Comparison of ENCODE assay signal across 11 cellular contexts in genomic region chr7:75761801-75762200, GRCh38. TPM values are rescaled to one million over a fixed set of nuclear protein-coding genes. Genes with fewer than 3 reads are reported as not detected.
"Had no signal": no experiment of that assay in that cellular context is flagged by ENCODE, and none has a peak within 500 bp of the region (broad histone marks: within the 10 kb centered on the region; RNA-seq: fewer than 3 reads in every experiment).

No MANE protein-coding gene starts in this region.

RNA-seq across cellular contexts. Expression of gene CCL26, which starts 10.2 kb away (rescaled TPM):
- total RNA-seq: HepG2; HT1080; IMR-90; OCI-LY7; PC-9; Peyer's patch; Right ventricle myocardium inferior; T-helper 1 cell treated with Interleukin-12 subunit alpha and Interleukin-12 subunit beta and Interleukin-4 antibody, amounts not matched to agents 30 ng/mL and 1 ng/mL, for 36 hours had no signal
- polyA plus RNA-seq: IMR-90 had no signal

RNA-seq across cellular contexts. Expression of gene CCL24, which starts 51.8 kb away (rescaled TPM):
- total RNA-seq: HepG2; HT1080; IMR-90; M059J; NCI-H460; OCI-LY7; PC-9; Right ventricle myocardium inferior; RPMI7951; T-helper 1 cell treated with Interleukin-12 subunit alpha and Interleukin-12 subunit beta and Interleukin-4 antibody, amounts not matched to agents 30 ng/mL and 1 ng/mL, for 36 hours had no signal
- polyA plus RNA-seq: HepG2, IMR-90 had no signal
